2 cellular contexts compared by ENCODE assay signal in genomic region chr20:4795394-4795793, GRCh38.
TF ChIP-seq lines count a peak whose summit lies in the region.

No MANE protein-coding gene starts in this region.

TF ChIP-seq in HEK293, 187 proteins besides CTCF, POLR2A, EP300 and RAD21 (continued from another document):
- TF ChIP-seq ZBTB10 (tag by site-specific recombination; IDR thresholded peaks at IDR 0.05) (no peak), ZBTB20 (tag by site-specific recombination; IDR thresholded peaks at IDR 0.05) (no peak)
- TF ChIP-seq, protein P1, sequence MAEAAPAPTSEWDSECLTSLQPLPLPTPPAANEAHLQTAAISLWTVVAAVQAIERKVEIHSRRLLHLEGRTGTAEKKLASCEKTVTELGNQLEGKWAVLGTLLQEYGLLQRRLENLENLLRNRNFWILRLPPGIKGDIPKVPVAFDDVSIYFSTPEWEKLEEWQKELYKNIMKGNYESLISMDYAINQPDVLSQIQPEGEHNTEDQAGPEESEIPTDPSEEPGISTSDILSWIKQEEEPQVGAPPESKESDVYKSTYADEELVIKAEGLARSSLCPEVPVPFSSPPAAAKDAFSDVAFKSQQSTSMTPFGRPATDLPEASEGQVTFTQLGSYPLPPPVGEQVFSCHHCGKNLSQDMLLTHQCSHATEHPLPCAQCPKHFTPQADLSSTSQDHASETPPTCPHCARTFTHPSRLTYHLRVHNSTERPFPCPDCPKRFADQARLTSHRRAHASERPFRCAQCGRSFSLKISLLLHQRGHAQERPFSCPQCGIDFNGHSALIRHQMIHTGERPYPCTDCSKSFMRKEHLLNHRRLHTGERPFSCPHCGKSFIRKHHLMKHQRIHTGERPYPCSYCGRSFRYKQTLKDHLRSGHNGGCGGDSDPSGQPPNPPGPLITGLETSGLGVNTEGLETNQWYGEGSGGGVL (tag by site-specific recombination; IDR thresholded peaks at IDR 0.05) = 0 out of 2 replicates have a peak, but pooled peaks have one; percentile 15

TF ChIP-seq in K562, 482 proteins besides CTCF, POLR2A, EP300 and RAD21 (continued from another document):
- TF ChIP-seq SPI1 (IDR thresholded peaks at IDR 0.05; ENCODE audit: borderline replicate concordance, low read depth, low read length) = no peak
- TF ChIP-seq MEF2D (tag; conservative IDR thresholded peaks at IDR 0.05; ENCODE audit: low read depth) = no peak
- TF ChIP-seq, protein P2, sequence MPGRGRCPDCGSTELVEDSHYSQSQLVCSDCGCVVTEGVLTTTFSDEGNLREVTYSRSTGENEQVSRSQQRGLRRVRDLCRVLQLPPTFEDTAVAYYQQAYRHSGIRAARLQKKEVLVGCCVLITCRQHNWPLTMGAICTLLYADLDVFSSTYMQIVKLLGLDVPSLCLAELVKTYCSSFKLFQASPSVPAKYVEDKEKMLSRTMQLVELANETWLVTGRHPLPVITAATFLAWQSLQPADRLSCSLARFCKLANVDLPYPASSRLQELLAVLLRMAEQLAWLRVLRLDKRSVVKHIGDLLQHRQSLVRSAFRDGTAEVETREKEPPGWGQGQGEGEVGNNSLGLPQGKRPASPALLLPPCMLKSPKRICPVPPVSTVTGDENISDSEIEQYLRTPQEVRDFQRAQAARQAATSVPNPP (IDR thresholded peaks at IDR 0.05; ENCODE audit: borderline replicate concordance, insufficient read depth, insufficient read length) = no peak
- TF ChIP-seq, protein P3, sequence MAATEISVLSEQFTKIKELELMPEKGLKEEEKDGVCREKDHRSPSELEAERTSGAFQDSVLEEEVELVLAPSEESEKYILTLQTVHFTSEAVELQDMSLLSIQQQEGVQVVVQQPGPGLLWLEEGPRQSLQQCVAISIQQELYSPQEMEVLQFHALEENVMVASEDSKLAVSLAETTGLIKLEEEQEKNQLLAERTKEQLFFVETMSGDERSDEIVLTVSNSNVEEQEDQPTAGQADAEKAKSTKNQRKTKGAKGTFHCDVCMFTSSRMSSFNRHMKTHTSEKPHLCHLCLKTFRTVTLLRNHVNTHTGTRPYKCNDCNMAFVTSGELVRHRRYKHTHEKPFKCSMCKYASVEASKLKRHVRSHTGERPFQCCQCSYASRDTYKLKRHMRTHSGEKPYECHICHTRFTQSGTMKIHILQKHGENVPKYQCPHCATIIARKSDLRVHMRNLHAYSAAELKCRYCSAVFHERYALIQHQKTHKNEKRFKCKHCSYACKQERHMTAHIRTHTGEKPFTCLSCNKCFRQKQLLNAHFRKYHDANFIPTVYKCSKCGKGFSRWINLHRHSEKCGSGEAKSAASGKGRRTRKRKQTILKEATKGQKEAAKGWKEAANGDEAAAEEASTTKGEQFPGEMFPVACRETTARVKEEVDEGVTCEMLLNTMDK (IDR thresholded peaks at IDR 0.05; ENCODE audit: borderline replicate concordance, insufficient read depth, low read depth, low read length, poor library complexity, severe bottlenecking) = no peak
- no peak for TF ChIP-seq GMEB1 (CRISPR knock-in tag; IDR thresholded peaks at IDR 0.05)
- TF ChIP-seq SRSF7 (optimal IDR thresholded peaks at IDR 0.05; ENCODE audit: low read depth, low read length) = no peak
- TF ChIP-seq CBFA2T3 (IDR thresholded peaks at IDR 0.05) = 0 out of 2 replicates have a peak, but pooled peaks have one; percentile 36
- TF ChIP-seq, protein P4, sequence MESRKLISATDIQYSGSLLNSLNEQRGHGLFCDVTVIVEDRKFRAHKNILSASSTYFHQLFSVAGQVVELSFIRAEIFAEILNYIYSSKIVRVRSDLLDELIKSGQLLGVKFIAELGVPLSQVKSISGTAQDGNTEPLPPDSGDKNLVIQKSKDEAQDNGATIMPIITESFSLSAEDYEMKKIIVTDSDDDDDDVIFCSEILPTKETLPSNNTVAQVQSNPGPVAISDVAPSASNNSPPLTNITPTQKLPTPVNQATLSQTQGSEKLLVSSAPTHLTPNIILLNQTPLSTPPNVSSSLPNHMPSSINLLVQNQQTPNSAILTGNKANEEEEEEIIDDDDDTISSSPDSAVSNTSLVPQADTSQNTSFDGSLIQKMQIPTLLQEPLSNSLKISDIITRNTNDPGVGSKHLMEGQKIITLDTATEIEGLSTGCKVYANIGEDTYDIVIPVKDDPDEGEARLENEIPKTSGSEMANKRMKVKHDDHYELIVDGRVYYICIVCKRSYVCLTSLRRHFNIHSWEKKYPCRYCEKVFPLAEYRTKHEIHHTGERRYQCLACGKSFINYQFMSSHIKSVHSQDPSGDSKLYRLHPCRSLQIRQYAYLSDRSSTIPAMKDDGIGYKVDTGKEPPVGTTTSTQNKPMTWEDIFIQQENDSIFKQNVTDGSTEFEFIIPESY (CRISPR knock-in tag; IDR thresholded peaks at IDR 0.05) = no peak
- peak; percentile 70; the same call in 1 of the 2 replicates for TF ChIP-seq MAFK (IDR thresholded peaks at IDR 0.05; ENCODE audit: low read length)
- TF ChIP-seq XRCC4 (IDR thresholded peaks at IDR 0.05; ENCODE audit: extremely low read depth, insufficient read depth, insufficient read length) = no peak
- TF ChIP-seq NFE2 (IDR thresholded peaks at IDR 0.05; ENCODE audit: low read depth) = peak; percentile 87
- TF ChIP-seq CREM (IDR thresholded peaks at IDR 0.05; ENCODE audit: low read depth) = peak; percentile 58
- 0 out of 2 replicates have a peak, but pooled peaks have one; percentile 29 for TF ChIP-seq BACH1 (tag; IDR thresholded peaks at IDR 0.05)
- TF ChIP-seq TEAD1 (CRISPR knock-in tag; IDR thresholded peaks at IDR 0.05) = no peak
- TF ChIP-seq JUND (IDR thresholded peaks at IDR 0.05; ENCODE audit: borderline replicate concordance, low read depth, low read length) = peak; percentile 81
- peak; percentile 54; the same call in 1 of the 3 replicates for TF ChIP-seq JUND (tag; IDR thresholded peaks at IDR 0.05; ENCODE audit: borderline replicate concordance, low read depth, low read length)
- TF ChIP-seq ZNF263 (CRISPR knock-in tag; IDR thresholded peaks at IDR 0.05; ENCODE audit: borderline replicate concordance) = peak; percentile 73
- TF ChIP-seq MAFF (IDR thresholded peaks at IDR 0.05; ENCODE audit: low read length) = peak; percentile 56; the same call in 1 of the 2 replicates
- TF ChIP-seq, protein P5, sequence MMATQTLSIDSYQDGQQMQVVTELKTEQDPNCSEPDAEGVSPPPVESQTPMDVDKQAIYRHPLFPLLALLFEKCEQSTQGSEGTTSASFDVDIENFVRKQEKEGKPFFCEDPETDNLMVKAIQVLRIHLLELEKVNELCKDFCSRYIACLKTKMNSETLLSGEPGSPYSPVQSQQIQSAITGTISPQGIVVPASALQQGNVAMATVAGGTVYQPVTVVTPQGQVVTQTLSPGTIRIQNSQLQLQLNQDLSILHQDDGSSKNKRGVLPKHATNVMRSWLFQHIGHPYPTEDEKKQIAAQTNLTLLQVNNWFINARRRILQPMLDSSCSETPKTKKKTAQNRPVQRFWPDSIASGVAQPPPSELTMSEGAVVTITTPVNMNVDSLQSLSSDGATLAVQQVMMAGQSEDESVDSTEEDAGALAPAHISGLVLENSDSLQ (IDR thresholded peaks at IDR 0.05) = peak; percentile 43; the same call in 1 of the 2 replicates
- TF ChIP-seq JUN (IDR thresholded peaks at IDR 0.05; ENCODE audit: borderline replicate concordance, low read depth, low read length) = peak; percentile 83
- TF ChIP-seq JUN (CRISPR knock-in tag; IDR thresholded peaks at IDR 0.05; ENCODE audit: borderline replicate concordance) = no peak
- TF ChIP-seq ARHGAP35 (IDR thresholded peaks at IDR 0.05; ENCODE audit: partially characterized antibody) = no peak
- peak; percentile 61; the same call in 1 of the 2 replicates for TF ChIP-seq ATF7 (IDR thresholded peaks at IDR 0.05)
- peak in 1 of 2 experiments; percentile 64; a peak in 2 of 4 replicates for TF ChIP-seq RCOR1 (IDR thresholded peaks at IDR 0.05; ENCODE audit: borderline replicate concordance in 1 of 2, low read depth in 2 of 2, low read length in 2 of 2)
- peak; percentile 57; the same call in 1 of the 2 replicates for TF ChIP-seq MAFG (tag; conservative IDR thresholded peaks at IDR 0.05)
- TF ChIP-seq EZH2 (IDR thresholded peaks at IDR 0.05; ENCODE audit: borderline replicate concordance, low read depth, low read length) = no peak
- no peak for TF ChIP-seq HDAC6 (IDR thresholded peaks at IDR 0.05; ENCODE audit: low read depth, low read length)
- no peak for TF ChIP-seq RBBP5 (IDR thresholded peaks at IDR 0.05; ENCODE audit: borderline replicate concordance, insufficient read depth, low read length, poor library complexity, severe bottlenecking)
- peak; percentile 79 for TF ChIP-seq C11orf30 (IDR thresholded peaks at IDR 0.05; ENCODE audit: low read depth)
- 0 out of 2 replicates have a peak, but pooled peaks have one; percentile 15 for TF ChIP-seq TEAD4 (IDR thresholded peaks at IDR 0.05; ENCODE audit: low read length)
- TF ChIP-seq TEAD4 (CRISPR knock-in tag; IDR thresholded peaks at IDR 0.05; ENCODE audit: borderline replicate concordance) = no peak
TF ChIP-seq in K562: peak in this region for 18.
